Comparison of ENCODE assay signal across 10 cellular contexts in the genomic region with DNA sequence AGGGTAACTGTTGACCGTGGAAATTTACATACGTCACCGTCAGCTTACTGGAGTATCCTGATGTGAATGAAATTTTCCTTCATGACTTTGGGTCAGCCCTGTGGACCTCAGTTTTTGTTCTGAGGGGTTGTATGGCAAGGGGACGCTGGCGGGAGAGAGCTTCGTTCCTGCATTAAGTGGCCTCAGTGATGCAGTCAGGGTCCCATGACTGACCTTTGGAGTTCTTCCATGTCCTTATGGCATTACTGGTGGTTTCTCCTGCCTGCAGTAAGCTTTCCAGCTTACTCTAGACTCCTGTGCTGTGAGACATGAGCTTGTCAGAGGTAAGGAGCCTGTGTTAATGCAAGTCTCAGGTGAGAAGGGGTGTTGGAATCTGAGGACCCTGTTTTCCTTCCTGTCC. TPM values are rescaled to one million over a fixed set of nuclear protein-coding genes. Genes with fewer than 3 reads are reported as not detected.
A peak's percentile ranks its signal among the peaks of the same experiment; 100 is the strongest.
DNase-seq lines count a peak whose midpoint lies in the region; ATAC-seq and TF ChIP-seq lines count a peak whose summit lies in the region.
"Had no signal": no experiment of that assay in that cellular context is flagged by ENCODE, and none has a peak within 500 bp of the region (broad histone marks: within the 10 kb centered on the region; RNA-seq: fewer than 3 reads in every experiment).

No MANE protein-coding gene starts in this region.

- H3K4me3 ChIP-seq in cardiac muscle cell (peak overlapping the region; percentile 82), choroid plexus epithelial cell (ENCODE audit: low read depth, low read length) (peak overlapping the region; percentile 78), lower lobe of right lung (peak overlapping the region; percentile 34), transverse colon (no peak overlapping the region)
- H3K4me3 ChIP-seq: testis had no signal

- H3K27ac ChIP-seq in cardiac muscle cell, result peak overlapping the region; percentile 74
- H3K27ac ChIP-seq in lower lobe of right lung, result peak overlapping the region; percentile 24
- peak overlapping the region in 3 of 4 donors; percentile 17 to 40 (median 24) for H3K27ac ChIP-seq in transverse colon
- H3K27ac ChIP-seq: testis had no signal

- no peak for TF ChIP-seq EP300 in transverse colon (IDR thresholded peaks at IDR 0.05; ENCODE audit: low read depth)

- no peak for ATAC-seq in left ventricle myocardium superior
- ATAC-seq in lower lobe of right lung, result no peak
- no peak for ATAC-seq in GM21786 (IDR thresholded peaks at IDR 0.05; ENCODE audit: unreplicated experiment)

- intact Hi-C loops in left ventricle myocardium superior (cut with micrococcal nuclease) (no loop called here), lower lobe of right lung (cut with DNase I) (no loop called here), transverse colon (cut with DNase I; ENCODE audit: low total_unique reads) (no loop called here)

- H3K4me1 ChIP-seq in cardiac muscle cell (ENCODE audit: low read depth) (peaks cover 20% of the 10 kb centered on the region), lower lobe of right lung (peaks cover 50% of the 10 kb centered on the region), transverse colon (peaks cover 4 to 56% (median 24%) of the 10 kb centered on the region in 4 donors)

- no peak for TF ChIP-seq POLR2A in transverse colon (IDR thresholded peaks at IDR 0.05)

- H3K36me3 ChIP-seq in cardiac muscle cell (no peaks in the 10 kb centered on the region), lower lobe of right lung (no peaks in the 10 kb centered on the region), transverse colon (no peaks in the 10 kb centered on the region)

- 59 to 82% methylated on average over 3 to 6 of the region's 6 CpGs for WGBS in transverse colon (ENCODE audit: low coverage in 1 of 2), 2 donors

- in situ Hi-C loops in transverse colon (cut with MboI; ENCODE audit: low pct_ligation_motif_present in 1 of 4, low pct_unique_long_range_greater_than_20kb in 1 of 4, low sequenced_read_pairs in 3 of 4), result no loop called here

- no peak for TF ChIP-seq CTCF in cardiac muscle cell (IDR thresholded peaks at IDR 0.05; ENCODE audit: low read depth, low read length)
- TF ChIP-seq CTCF in choroid plexus epithelial cell (conservative IDR thresholded peaks at IDR 0.05; ENCODE audit: low read depth, low read length), result no peak
- TF ChIP-seq CTCF in lower lobe of right lung (IDR thresholded peaks at IDR 0.05), result no peak
- TF ChIP-seq CTCF in transverse colon (IDR thresholded peaks at IDR 0.05), result no peak

- H3K27me3 ChIP-seq in cardiac muscle cell (no peaks in the 10 kb centered on the region), lower lobe of right lung (ENCODE audit: low read depth) (no peaks in the 10 kb centered on the region), transverse colon (no peaks in the 10 kb centered on the region)
- H3K27me3 ChIP-seq: testis had no signal

- no peak for DNase-seq in cardiac muscle cell (ENCODE audit: low read depth in 1 of 2, low spot score in 1 of 2)
- DNase-seq in left ventricle myocardium superior, result no peak
- DNase-seq in choroid plexus epithelial cell (ENCODE audit: low read depth), result peak; percentile 19
- no peak for DNase-seq in lower lobe of right lung
- DNase-seq in transverse colon, result no peak
- no peak for DNase-seq in NCI-H82 (lab: John Stamatoyannopoulos, UW)
- DNase-seq in NCI-H146 (lab: John Stamatoyannopoulos, UW), result no peak
- DNase-seq: MM.1S, testis had no signal

- H3K9me3 ChIP-seq in cardiac muscle cell (ENCODE audit: low read depth) (no peaks in the 10 kb centered on the region), lower lobe of right lung (no peaks in the 10 kb centered on the region), transverse colon (no peaks in the 10 kb centered on the region)
- H3K9me3 ChIP-seq: testis had no signal

RNA-seq across cellular contexts. Expression of gene CD276, which starts 1.8 kb away (rescaled TPM):
- total RNA-seq in cardiac muscle cell (119 and 172 TPM in 2 replicates), left ventricle myocardium superior (39.0 TPM), lower lobe of right lung (55.0 TPM), transverse colon (100 to 1,000 TPM in 1 of 4 donors, 10 to 100 TPM in 3; 26.8 to 110 (median 45.7) TPM)
- 127 and 146 TPM in 2 replicates for polyA plus RNA-seq in cardiac muscle cell

RNA-seq across cellular contexts. Expression of gene NPTN, which starts 52.8 kb away (rescaled TPM):
- total RNA-seq in cardiac muscle cell (243 and 360 TPM in 2 replicates), left ventricle myocardium superior (203 TPM), lower lobe of right lung (138 TPM), transverse colon (100 to 1,000 TPM in 3 of 4 donors, 10 to 100 TPM in 1; 77.8 to 187 (median 135) TPM)
- polyA plus RNA-seq in cardiac muscle cell, result 256 and 375 TPM in 2 replicates

Comparison
In these comparisons a context has a peak if more than half of its experiments do, and no peak if none do; other contexts are left out.
1. H3K27ac ChIP-seq: peak in every context shown above with its lines; median percentile 74 in cardiac muscle cell; 24 in lower lobe of right lung; 24 in transverse colon.
2. H3K4me3 ChIP-seq: peak in cardiac muscle cell (single experiment), choroid plexus epithelial cell (single experiment) and lower lobe of right lung (single experiment); none in transverse colon (0 of 4).